In the genomic region with DNA sequence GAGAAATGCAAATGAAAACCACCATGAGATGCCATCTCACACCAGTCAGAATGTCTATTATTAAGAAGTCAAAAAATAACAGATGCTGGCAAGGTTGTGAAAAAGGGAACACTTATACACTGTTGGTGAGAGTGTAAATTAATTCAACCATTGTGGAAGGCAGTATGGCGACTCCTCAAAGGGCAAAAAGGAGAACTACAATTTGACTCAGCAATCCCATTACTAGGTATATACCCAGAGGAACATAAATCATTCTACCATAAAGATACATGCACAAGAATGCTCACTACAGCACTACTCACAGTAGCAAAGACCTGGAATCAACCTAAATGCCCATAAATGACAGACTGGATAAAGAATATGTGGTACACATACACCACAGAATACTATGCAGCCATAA, we compare ENCODE assay signal across 6 cellular contexts.
"Had no signal": no experiment of that assay in that cellular context is flagged by ENCODE, and none has a peak within 500 bp of the region (broad histone marks: within the 10 kb centered on the region; RNA-seq: fewer than 3 reads in every experiment).

No MANE protein-coding gene starts in this region.

- H3K4me3 ChIP-seq: K562 had no signal

- DNase-seq: IMR-90 had no signal

- H3K36me3 Mint-ChIP-seq: IgD-negative memory B cell had no signal

- FAIRE-seq: HepG2, HTR-8/SVneo, K562 had no signal

- H3K27ac ChIP-seq: HL-60 had no signal

- H3K4me3 Mint-ChIP-seq: IgD-negative memory B cell had no signal

- ATAC-seq: HepG2, K562 had no signal

- H3K9me3 Mint-ChIP-seq: IgD-negative memory B cell had no signal

- H3K27ac Mint-ChIP-seq: IgD-negative memory B cell had no signal

- H3K4me1 Mint-ChIP-seq: IgD-negative memory B cell had no signal
